ENCODE assay signal across 8 cellular contexts in genomic region chr6:33710296-33711121, GRCh38. TPM values are rescaled to one million over a fixed set of nuclear protein-coding genes. Genes with fewer than 3 reads are reported as not detected.
A peak's percentile ranks its signal among the peaks of the same experiment; 100 is the strongest.
DNase-seq lines count a peak whose midpoint lies in the region; ATAC-seq and TF ChIP-seq lines count a peak whose summit lies in the region.

No MANE protein-coding gene starts in this region.

- H3K9me2 ChIP-seq in PC-9 (ENCODE audit: insufficient read depth): no peaks in the 10 kb centered on the region

- BruUV-seq in PC-9 (replicated peaks; lab: Mats Ljungman, UMichigan): TSS peak; percentile 60

- peak overlapping the region; percentile 99 for H3K4me2 ChIP-seq in PC-9

- H3K27me3 ChIP-seq in PC-9 (ENCODE audit: insufficient read depth, low read depth) (no peaks in the 10 kb centered on the region), rectal smooth muscle tissue (ENCODE audit: control insufficient read depth, insufficient read depth, low read length) (no peaks in the 10 kb centered on the region)

- TF ChIP-seq CTCF in PC-9 (conservative IDR thresholded peaks at IDR 0.05) (no peak), epithelial cell of proximal tubule (conservative IDR thresholded peaks at IDR 0.05; ENCODE audit: low read depth, low read length) (no peak)

- peaks cover 29% of the 10 kb centered on the region for H3K79me2 ChIP-seq in PC-9 (ENCODE audit: low read depth)

- intact Hi-C loops in PC-9 (cut with micrococcal nuclease; ENCODE audit: unreplicated experiment): loop anchor here (1.0 to 2.0 kb wide), 2 partner anchors 52 to 444 kb away; no protein-coding TSS in a partner anchor

- H3K9ac ChIP-seq in rectal smooth muscle tissue (ENCODE audit: low read length): peak overlapping the region; percentile 2

- H3K9me3 ChIP-seq in PC-9 (ENCODE audit: insufficient read depth, low read depth): no peaks in the 10 kb centered on the region

- peak; percentile 11 to 17 for DNase-seq in SHP77 (lab: John Stamatoyannopoulos, UW)
- DNase-seq in SHP77 treated with DMSO at 0.1 percent for 48 hours (lab: John Stamatoyannopoulos, UW): no peak
- DNase-seq in PC-9: no peak
- DNase-seq in epithelial cell of proximal tubule (ENCODE audit: low read depth): no peak
- no peak for DNase-seq in globus pallidus (ENCODE audit: low spot score)
- no peak for DNase-seq in EL

- peak overlapping the region; percentile 74 for H3K4me3 ChIP-seq in PC-9
- peak overlapping the region; percentile 92 for H3K4me3 ChIP-seq in epithelial cell of proximal tubule (ENCODE audit: low read depth, low read length)
- H3K4me3 ChIP-seq in rectal smooth muscle tissue (ENCODE audit: low read length): peak overlapping the region; percentile 88

- H3K36me3 ChIP-seq in PC-9 (ENCODE audit: low read depth): peaks cover 24% of the 10 kb centered on the region; the same call in 1 of the 2 replicates
- no peaks in the 10 kb centered on the region for H3K36me3 ChIP-seq in rectal smooth muscle tissue (ENCODE audit: control insufficient read depth, insufficient read depth, low read length)

- no peak for ATAC-seq in GM18909 (IDR thresholded peaks at IDR 0.05; ENCODE audit: poor library complexity, unreplicated experiment)

- H3F3A ChIP-seq in PC-9 (ENCODE audit: insufficient read depth, low read depth): peaks cover 5% of the 10 kb centered on the region; the same call in 1 of the 2 replicates

- CTCF ChIA-PET in PC-9 (lab: Charles Lee): interaction anchor here (0.5 to 1.8 kb wide), 5 partner anchors 12 to 61 kb away, joined by 3 to 16 read pairs (median 5); no protein-coding TSS in a partner anchor

- H3K27ac ChIP-seq in PC-9 (no peak overlapping the region), rectal smooth muscle tissue (ENCODE audit: low read depth, low read length) (no peak overlapping the region)

- H2AFZ ChIP-seq in PC-9: peak overlapping the region; percentile 93

- H3K4me1 ChIP-seq in PC-9 (replicated peaks; ENCODE audit: insufficient read depth) (peaks cover 20% of the 10 kb centered on the region), rectal smooth muscle tissue (ENCODE audit: control insufficient read depth, insufficient read depth, low read length) (peaks cover 8% of the 10 kb centered on the region)

- no peaks in the 10 kb centered on the region for H4K20me1 ChIP-seq in PC-9 (ENCODE audit: insufficient read depth)

- POLR2A ChIA-PET in PC-9 (lab: Charles Lee; ENCODE audit: unreplicated experiment): interaction anchor here (0.7 kb wide), 1 partner anchor 61 kb away, joined by 12 read pairs; no protein-coding TSS in a partner anchor

RNA-seq across cellular contexts. Expression of gene UQCC2, which starts 1.0 kb away (rescaled TPM):
- total RNA-seq in PC-9 (2021): 71.2 and 72.9 TPM in 2 replicates
- 20.3 and 51.0 TPM in 2 replicates for total RNA-seq in epithelial cell of proximal tubule

RNA-seq across cellular contexts. Expression of gene IP6K3, which starts 36.2 kb away (rescaled TPM):
- total RNA-seq in PC-9 (2021) (not detected in 2 replicates), epithelial cell of proximal tubule (0.40 and 0.65 TPM in 2 replicates)

Comparison
In these comparisons a context has a peak if more than half of its experiments do, and no peak if none do; other contexts are left out.
1. DNase-seq: peak in SHP77 (2 of 2); none in SHP77 treated with DMSO at 0.1 percent for 48 hours (single experiment), PC-9 (0 of 2), epithelial cell of proximal tubule (single experiment), globus pallidus (single experiment) and EL (single experiment).
2. Peak in every context shown above with its lines, with median percentiles within 50 percentile points of each other: H3K4me3 ChIP-seq.